In genomic region chr11:37957717-37958116, GRCh38 we compare ENCODE assay signal across 36 cellular contexts.
"Had no signal": no experiment of that assay in that cellular context is flagged by ENCODE, and none has a peak within 500 bp of the region (broad histone marks: within the 10 kb centered on the region; RNA-seq: fewer than 3 reads in every experiment).

No MANE protein-coding gene starts in this region.

- H3K4me3 ChIP-seq: MG63 had no signal

- H3K27me3 ChIP-seq: MG63 had no signal

- DNase-seq: Karpas-422, Kasumi-1, MG63, MM.1S, MV-4-11, NCI-H1048, NCI-H1092, NCI-H1092 treated with DMSO at 0.1 percent for 48 hours, NCI-H1105, NCI-H1105 treated with DMSO at 0.1 percent for 48 hours, NCI-H1417, NCI-H1417 treated with DMSO at 0.1 percent for 48 hours, NCI-H1436, NCI-H1436 treated with DMSO at 0.1 percent for 48 hours, NCI-H146, NCI-H1694, NCI-H1694 treated with DMSO at 0.1 percent for 48 hours, NCI-H187, NCI-H187 treated with DMSO at 0.1 percent for 48 hours, NCI-H1930, NCI-H2029, NCI-H2029 treated with DMSO at 0.1 percent for 48 hours, NCI-H2081, NCI-H2081 treated with DMSO at 0.1 percent for 48 hours, NCI-H2107, NCI-H2171, NCI-H2171 treated with DMSO at 0.1 percent for 48 hours, NCI-H2227 treated with DMSO at 0.1 percent for 48 hours, NCI-H226, NCI-H345, NCI-H446, NCI-H446 treated with DMSO at 0.1 percent for 48 hours, NCI-H510A, NCI-H510A treated with DMSO at 0.1 percent for 48 hours, NCI-H524, NCI-H524 treated with DMSO at 0.1 percent for 48 hours had no signal

- H3K36me3 ChIP-seq: MG63 had no signal
